Comparison of ENCODE assay signal across 24 cellular contexts in genomic region chr1:234072793-234073192, GRCh38.
"Had no signal": no experiment of that assay in that cellular context is flagged by ENCODE, and none has a peak within 500 bp of the region (broad histone marks: within the 10 kb centered on the region; RNA-seq: fewer than 3 reads in every experiment).

No MANE protein-coding gene starts in this region.

- H3K27ac ChIP-seq: colonic mucosa, epithelial cell of prostate, gastrocnemius medialis, heart left ventricle, hepatocyte, ovary, right lobe of liver, thoracic aorta, tibial nerve, upper lobe of left lung had no signal

- H3K4me2 ChIP-seq: hepatocyte had no signal

- H3K9me3 Mint-ChIP-seq: dendritic cell treated with granulocyte-macrophage colony-stimulating factor and Interleukin-4, amounts not matched to agents 40 ng/mL and 50 ng/mL, for 4 days; endodermal cell; memory B cell had no signal

- H3K4me3 Mint-ChIP-seq: dendritic cell treated with granulocyte-macrophage colony-stimulating factor and Interleukin-4, amounts not matched to agents 40 ng/mL and 50 ng/mL, for 4 days; endodermal cell; memory B cell; natural killer cell had no signal

- H3K36me3 Mint-ChIP-seq: memory B cell had no signal

- DNase-seq: colonic mucosa; effector CD8-positive, alpha-beta T cell; endodermal cell; foreskin fibroblast; gastrocnemius medialis; heart left ventricle; kidney; natural killer cell; ovary; right lobe of liver; small intestine; stimulated activated CD4-positive, alpha-beta T cell treated with anti-CD3 and anti-CD28 coated beads, Interleukin-15, amount 100 ng/mL, for 24 hours; stimulated activated CD4-positive, alpha-beta T cell treated with anti-CD3 and anti-CD28 coated beads, Interleukin-2, amount 100 ng/mL, for 48 hours; stimulated activated CD8-positive, alpha-beta memory T cell treated with anti-CD3 and anti-CD28 coated beads, Interleukin-4, amount 100 ng/mL, for 48 hours; stimulated activated naive CD4-positive, alpha-beta T cell; substantia nigra; upper lobe of left lung had no signal

- H3K27ac Mint-ChIP-seq: dendritic cell treated with granulocyte-macrophage colony-stimulating factor and Interleukin-4, amounts not matched to agents 40 ng/mL and 50 ng/mL, for 4 days; endodermal cell; memory B cell; natural killer cell had no signal

- H3K9me3 ChIP-seq: colonic mucosa, gastrocnemius medialis, heart left ventricle, ovary, right lobe of liver, thoracic aorta, tibial nerve had no signal

- H3K36me3 ChIP-seq: colonic mucosa, gastrocnemius medialis, heart left ventricle, ovary, right lobe of liver, thoracic aorta, tibial nerve, upper lobe of left lung had no signal

- H2AFZ ChIP-seq: hepatocyte had no signal

- H3K27me3 ChIP-seq: colonic mucosa, gastrocnemius medialis, heart left ventricle, ovary, right lobe of liver, tibial nerve, upper lobe of left lung had no signal

- H3K4me3 ChIP-seq: colonic mucosa, gastrocnemius medialis, heart left ventricle, hepatocyte, lung, ovary, right lobe of liver, thoracic aorta, tibial nerve, upper lobe of left lung had no signal

- H3K4me1 Mint-ChIP-seq: memory B cell, natural killer cell had no signal

- H3K4me1 ChIP-seq: colonic mucosa, gastrocnemius medialis, heart left ventricle, right lobe of liver, tibial nerve, upper lobe of left lung had no signal

- H3K79me2 ChIP-seq: hepatocyte had no signal
